Comparison of ENCODE assay signal across 12 cellular contexts in genomic region chr18:13624563-13625237, GRCh38.
DNase-seq lines count a peak whose midpoint lies in the region.
"Had no signal": no experiment of that assay in that cellular context is flagged by ENCODE, and none has a peak within 500 bp of the region (broad histone marks: within the 10 kb centered on the region; RNA-seq: fewer than 3 reads in every experiment).

No MANE protein-coding gene starts in this region.

- H3K9me3 ChIP-seq in BLaER1 treated with 17β-estradiol and CSF1 and Interleukin-3, amounts not matched to agents 10 nM and 100 nM (replicated peaks in 1 of 11) = no peaks in the 10 kb centered on the region
- no peaks in the 10 kb centered on the region for H3K9me3 ChIP-seq in KOPT-K1 (ENCODE audit: insufficient read depth, low read length, poor library complexity, severe bottlenecking)

- H3K36me3 ChIP-seq in BLaER1 treated with 17β-estradiol and CSF1 and Interleukin-3, amounts not matched to agents 10 nM and 100 nM = peaks cover 0 to 49% (median 18%) of the 10 kb centered on the region in 11 experiments; a peak in 12 of 22 replicates
- peaks cover 98% of the 10 kb centered on the region for H3K36me3 ChIP-seq in KOPT-K1 (ENCODE audit: insufficient read depth, low read length)

- peaks cover 0 to 12% (median 0%) of the 10 kb centered on the region in 11 experiments; a peak in 4 of 22 replicates for H3K27me3 ChIP-seq in BLaER1 treated with 17β-estradiol and CSF1 and Interleukin-3, amounts not matched to agents 10 nM and 100 nM

- H4K20me1 ChIP-seq in BLaER1 treated with 17β-estradiol and CSF1 and Interleukin-3, amounts not matched to agents 10 nM and 100 nM = peaks cover 7 to 92% (median 32%) of the 10 kb centered on the region in 11 experiments; a peak in 19 of 22 replicates

- H3K4me1 ChIP-seq in BLaER1 treated with 17β-estradiol and CSF1 and Interleukin-3, amounts not matched to agents 10 nM and 100 nM = peaks cover 66 to 99% (median 97%) of the 10 kb centered on the region in 10 experiments

- no peak overlapping the region; a peak in 2 of 20 replicates for H3K4me3 ChIP-seq in BLaER1 treated with 17β-estradiol and CSF1 and Interleukin-3, amounts not matched to agents 10 nM and 100 nM

- H3K4me2 ChIP-seq in BLaER1 treated with 17β-estradiol and CSF1 and Interleukin-3, amounts not matched to agents 10 nM and 100 nM = peak overlapping the region in 9 of 11 experiments; percentile 24 to 98 (median 62); a peak in 19 of 22 replicates

- H3K27ac ChIP-seq in BLaER1 treated with 17β-estradiol and CSF1 and Interleukin-3, amounts not matched to agents 10 nM and 100 nM = peak overlapping the region in 7 of 11 experiments; percentile 8 to 57 (median 31); a peak in 8 of 22 replicates
- H3K27ac ChIP-seq in KOPT-K1 (ENCODE audit: low read depth, low read length, poor library complexity, severe bottlenecking) (peak overlapping the region; percentile 29), substantia nigra (ENCODE audit: low read depth, low read length, poor library complexity, severe bottlenecking) (peak overlapping the region; percentile 96)

- DNase-seq in islet precursor cell (peak; percentile 35), substantia nigra (lab: John Stamatoyannopoulos, UW) (peak in 1 of 49 donors; percentile 54), midbrain (lab: John Stamatoyannopoulos, UW) (no peak)
- no peak for DNase-seq in activated effector memory CD4-positive, alpha-beta T cell treated with Interleukin-2 at 50 U/mL for 16 hours
- no peak for DNase-seq in activated CD4-positive, CD25-positive, alpha-beta regulatory T cell treated with anti-CD3 and anti-CD28 coated beads, Interleukin-2, amount 50 U/mL, for 72 hours
- DNase-seq: KBM-7, NCI-H1048, NCI-H1436 treated with DMSO at 0.1 percent for 48 hours, NCI-H2029 treated with DMSO at 0.1 percent for 48 hours, NCI-H510A treated with DMSO at 0.1 percent for 48 hours had no signal

- H3K9ac ChIP-seq in BLaER1 treated with 17β-estradiol and CSF1 and Interleukin-3, amounts not matched to agents 10 nM and 100 nM = peak overlapping the region in 5 of 11 experiments; percentile 8 to 60 (median 40); a peak in 6 of 22 replicates

Comparison
In these comparisons a context has a peak if more than half of its experiments do, and no peak if none do; other contexts are left out.
1. H3K27ac ChIP-seq: peak in every context shown above with its lines; median percentile 96 in substantia nigra; 31 in BLaER1 treated with 17β-estradiol and CSF1 and Interleukin-3, amounts not matched to agents 10 nM and 100 nM; 29 in KOPT-K1.